In the genomic region with DNA sequence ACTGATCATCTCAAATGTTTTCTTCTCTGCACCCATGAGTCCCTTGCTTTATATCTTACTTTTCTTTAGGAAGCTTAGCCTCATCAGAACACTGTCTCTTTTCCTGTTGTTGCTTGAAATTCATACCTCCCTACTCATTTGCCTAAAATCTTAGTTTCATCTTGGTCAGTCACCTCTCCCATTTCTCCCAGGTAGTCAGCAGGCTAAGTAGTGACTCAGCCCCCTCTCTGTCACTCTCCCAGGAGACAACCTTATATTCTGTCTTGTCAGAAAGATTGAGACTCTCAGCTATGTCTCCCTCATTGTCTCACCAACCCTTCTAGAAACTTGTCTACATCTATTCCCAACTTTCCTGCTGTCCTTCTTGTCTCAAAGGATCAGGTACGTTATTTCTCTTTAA, we compare ENCODE assay signal across 25 cellular contexts.
"Had no signal": no experiment of that assay in that cellular context is flagged by ENCODE, and none has a peak within 500 bp of the region (broad histone marks: within the 10 kb centered on the region; RNA-seq: fewer than 3 reads in every experiment).

No MANE protein-coding gene starts in this region.

- FAIRE-seq: frontal cortex had no signal

- H3K4me3 ChIP-seq: ascending aorta, esophagus squamous epithelium had no signal

- DNase-seq: activated CD4-positive, alpha-beta memory T cell treated with anti-CD3 and anti-CD28 coated beads, Interleukin-2, amount 10 ng/mL, durations not matched to agents 7 days and 5 days; activated CD4-positive, alpha-beta T cell treated with anti-CD3 and anti-CD28 coated beads for 4 hours; activated CD4-positive, alpha-beta T cell treated with anti-CD3 and anti-CD28 coated beads, Interleukin-2, amount 10 ng/mL, durations not matched to agents 7 days and 5 days; activated CD4-positive, alpha-beta T cell treated with anti-CD3 and anti-CD28 coated beads, Interleukin-2, amount 50 U/mL, for 4 hours; activated CD4-positive, CD25-positive, alpha-beta regulatory T cell; activated CD4-positive, CD25-positive, alpha-beta regulatory T cell treated with anti-CD3 and anti-CD28 coated beads, Interleukin-2, amount 50 U/mL, for 72 hours; activated CD8-positive, alpha-beta memory T cell treated with anti-CD3 and anti-CD28 coated beads, Interleukin-2, amount 50 U/mL, for 48 hours; activated gamma-delta T cell; activated naive CD4-positive, alpha-beta T cell; activated naive CD4-positive, alpha-beta T cell treated with anti-CD3 and anti-CD28 coated beads, Interleukin-2, amount 10 ng/mL, durations not matched to agents 7 days and 5 days; activated naive CD8-positive, alpha-beta T cell treated with anti-CD3 and anti-CD28 coated beads, Interleukin-2, amount 10 ng/mL, durations not matched to agents 7 days and 5 days; activated T-cell treated with anti-CD3 and anti-CD28 coated beads for 4 hours; activated T-cell treated with anti-CD3 and anti-CD28 coated beads, Interleukin-2, amount 50 U/mL, for 24 hours; activated T-cell treated with anti-CD3 and anti-CD28 coated beads, Interleukin-2, amount 50 U/mL, for 72 hours; caudate nucleus; cortex of kidney; dermis blood vessel endothelial cell; effector CD4-positive, alpha-beta T cell; effector memory CD8-positive, alpha-beta T cell; esophagus squamous epithelium; T-helper 2 cell had no signal

- ATAC-seq: activated naive CD4-positive, alpha-beta T cell treated with anti-CD3 and anti-CD28 coated beads, Interleukin-2, amount 50 U/mL, for 72 hours; activated T-cell treated with anti-CD3 and anti-CD28 coated beads, Interleukin-2, amount 50 U/mL, for 72 hours; effector memory CD8-positive, alpha-beta T cell had no signal

- H3K4me1 ChIP-seq: ascending aorta, esophagus squamous epithelium had no signal

- H3K36me3 ChIP-seq: ascending aorta, esophagus squamous epithelium had no signal

- H3K27ac ChIP-seq: ascending aorta, epithelial cell of prostate, esophagus squamous epithelium had no signal

- H3K27me3 ChIP-seq: ascending aorta, esophagus squamous epithelium had no signal
